In the genomic region with DNA sequence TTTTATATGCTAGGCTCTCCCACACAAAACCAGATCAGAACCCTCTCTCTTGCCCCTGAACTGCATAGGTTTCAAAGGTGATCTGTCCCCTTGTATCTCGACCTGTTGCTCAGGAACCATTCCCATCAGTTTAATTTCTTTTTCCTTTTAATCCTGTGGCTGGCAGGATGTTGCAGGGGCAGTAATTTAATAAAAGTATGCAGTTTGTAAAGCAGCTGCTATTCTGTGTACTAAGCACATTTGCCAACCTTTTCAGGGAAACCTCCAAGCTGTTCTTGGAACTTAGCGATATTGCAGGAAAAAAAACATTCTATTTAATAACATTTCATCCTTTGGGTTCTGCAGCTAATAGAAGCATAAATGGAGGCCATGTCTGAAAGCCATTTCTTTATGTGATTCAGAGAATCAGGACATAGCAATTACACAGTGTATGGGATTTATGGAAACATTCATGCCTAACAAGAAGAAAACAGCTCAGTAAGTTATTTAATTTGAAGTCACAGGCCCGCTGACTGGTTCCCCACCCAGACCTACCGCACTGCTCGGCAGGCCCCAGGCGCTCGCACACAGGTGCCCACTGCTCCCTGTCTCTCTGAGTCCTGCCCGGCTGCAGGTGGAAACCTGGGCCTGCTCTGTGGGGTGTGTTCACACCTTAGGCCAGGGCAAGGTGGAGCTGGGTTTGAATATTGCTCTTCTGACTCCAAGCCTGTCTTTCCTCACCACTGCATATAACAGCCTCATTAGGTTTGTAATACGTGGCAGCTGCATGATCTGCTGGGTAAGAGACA, we compare ENCODE assay signal across 2 cellular contexts.
TF ChIP-seq lines count a peak whose summit lies in the region.

No MANE protein-coding gene starts in this region.

TF ChIP-seq in K562, 482 proteins besides CTCF, POLR2A, EP300 and RAD21:
- TF ChIP-seq, protein P1, sequence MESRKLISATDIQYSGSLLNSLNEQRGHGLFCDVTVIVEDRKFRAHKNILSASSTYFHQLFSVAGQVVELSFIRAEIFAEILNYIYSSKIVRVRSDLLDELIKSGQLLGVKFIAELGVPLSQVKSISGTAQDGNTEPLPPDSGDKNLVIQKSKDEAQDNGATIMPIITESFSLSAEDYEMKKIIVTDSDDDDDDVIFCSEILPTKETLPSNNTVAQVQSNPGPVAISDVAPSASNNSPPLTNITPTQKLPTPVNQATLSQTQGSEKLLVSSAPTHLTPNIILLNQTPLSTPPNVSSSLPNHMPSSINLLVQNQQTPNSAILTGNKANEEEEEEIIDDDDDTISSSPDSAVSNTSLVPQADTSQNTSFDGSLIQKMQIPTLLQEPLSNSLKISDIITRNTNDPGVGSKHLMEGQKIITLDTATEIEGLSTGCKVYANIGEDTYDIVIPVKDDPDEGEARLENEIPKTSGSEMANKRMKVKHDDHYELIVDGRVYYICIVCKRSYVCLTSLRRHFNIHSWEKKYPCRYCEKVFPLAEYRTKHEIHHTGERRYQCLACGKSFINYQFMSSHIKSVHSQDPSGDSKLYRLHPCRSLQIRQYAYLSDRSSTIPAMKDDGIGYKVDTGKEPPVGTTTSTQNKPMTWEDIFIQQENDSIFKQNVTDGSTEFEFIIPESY (CRISPR knock-in tag; IDR thresholded peaks at IDR 0.05): no peak
- TF ChIP-seq, protein P2, sequence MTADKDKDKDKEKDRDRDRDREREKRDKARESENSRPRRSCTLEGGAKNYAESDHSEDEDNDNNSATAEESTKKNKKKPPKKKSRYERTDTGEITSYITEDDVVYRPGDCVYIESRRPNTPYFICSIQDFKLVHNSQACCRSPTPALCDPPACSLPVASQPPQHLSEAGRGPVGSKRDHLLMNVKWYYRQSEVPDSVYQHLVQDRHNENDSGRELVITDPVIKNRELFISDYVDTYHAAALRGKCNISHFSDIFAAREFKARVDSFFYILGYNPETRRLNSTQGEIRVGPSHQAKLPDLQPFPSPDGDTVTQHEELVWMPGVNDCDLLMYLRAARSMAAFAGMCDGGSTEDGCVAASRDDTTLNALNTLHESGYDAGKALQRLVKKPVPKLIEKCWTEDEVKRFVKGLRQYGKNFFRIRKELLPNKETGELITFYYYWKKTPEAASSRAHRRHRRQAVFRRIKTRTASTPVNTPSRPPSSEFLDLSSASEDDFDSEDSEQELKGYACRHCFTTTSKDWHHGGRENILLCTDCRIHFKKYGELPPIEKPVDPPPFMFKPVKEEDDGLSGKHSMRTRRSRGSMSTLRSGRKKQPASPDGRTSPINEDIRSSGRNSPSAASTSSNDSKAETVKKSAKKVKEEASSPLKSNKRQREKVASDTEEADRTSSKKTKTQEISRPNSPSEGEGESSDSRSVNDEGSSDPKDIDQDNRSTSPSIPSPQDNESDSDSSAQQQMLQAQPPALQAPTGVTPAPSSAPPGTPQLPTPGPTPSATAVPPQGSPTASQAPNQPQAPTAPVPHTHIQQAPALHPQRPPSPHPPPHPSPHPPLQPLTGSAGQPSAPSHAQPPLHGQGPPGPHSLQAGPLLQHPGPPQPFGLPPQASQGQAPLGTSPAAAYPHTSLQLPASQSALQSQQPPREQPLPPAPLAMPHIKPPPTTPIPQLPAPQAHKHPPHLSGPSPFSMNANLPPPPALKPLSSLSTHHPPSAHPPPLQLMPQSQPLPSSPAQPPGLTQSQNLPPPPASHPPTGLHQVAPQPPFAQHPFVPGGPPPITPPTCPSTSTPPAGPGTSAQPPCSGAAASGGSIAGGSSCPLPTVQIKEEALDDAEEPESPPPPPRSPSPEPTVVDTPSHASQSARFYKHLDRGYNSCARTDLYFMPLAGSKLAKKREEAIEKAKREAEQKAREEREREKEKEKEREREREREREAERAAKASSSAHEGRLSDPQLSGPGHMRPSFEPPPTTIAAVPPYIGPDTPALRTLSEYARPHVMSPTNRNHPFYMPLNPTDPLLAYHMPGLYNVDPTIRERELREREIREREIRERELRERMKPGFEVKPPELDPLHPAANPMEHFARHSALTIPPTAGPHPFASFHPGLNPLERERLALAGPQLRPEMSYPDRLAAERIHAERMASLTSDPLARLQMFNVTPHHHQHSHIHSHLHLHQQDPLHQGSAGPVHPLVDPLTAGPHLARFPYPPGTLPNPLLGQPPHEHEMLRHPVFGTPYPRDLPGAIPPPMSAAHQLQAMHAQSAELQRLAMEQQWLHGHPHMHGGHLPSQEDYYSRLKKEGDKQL (CRISPR knock-in tag; IDR thresholded peaks at IDR 0.05; ENCODE audit: borderline replicate concordance): no peak
- TF ChIP-seq, protein P3, sequence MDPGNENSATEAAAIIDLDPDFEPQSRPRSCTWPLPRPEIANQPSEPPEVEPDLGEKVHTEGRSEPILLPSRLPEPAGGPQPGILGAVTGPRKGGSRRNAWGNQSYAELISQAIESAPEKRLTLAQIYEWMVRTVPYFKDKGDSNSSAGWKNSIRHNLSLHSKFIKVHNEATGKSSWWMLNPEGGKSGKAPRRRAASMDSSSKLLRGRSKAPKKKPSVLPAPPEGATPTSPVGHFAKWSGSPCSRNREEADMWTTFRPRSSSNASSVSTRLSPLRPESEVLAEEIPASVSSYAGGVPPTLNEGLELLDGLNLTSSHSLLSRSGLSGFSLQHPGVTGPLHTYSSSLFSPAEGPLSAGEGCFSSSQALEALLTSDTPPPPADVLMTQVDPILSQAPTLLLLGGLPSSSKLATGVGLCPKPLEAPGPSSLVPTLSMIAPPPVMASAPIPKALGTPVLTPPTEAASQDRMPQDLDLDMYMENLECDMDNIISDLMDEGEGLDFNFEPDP (CRISPR knock-in tag; IDR thresholded peaks at IDR 0.05): no peak
- TF ChIP-seq KAT2B (IDR thresholded peaks at IDR 0.05; ENCODE audit: low read depth, low read length) (no peak), KLF16 (IDR thresholded peaks at IDR 0.05) (no peak), POLR2H (tag; IDR thresholded peaks at IDR 0.05; ENCODE audit: low read depth) (no peak)

TF ChIP-seq in neural cell, 6 proteins besides CTCF, POLR2A, EP300 and RAD21:
- TF ChIP-seq POLR2AphosphoS5 (IDR thresholded peaks at IDR 0.05) (no peak), EZH2 (IDR thresholded peaks at IDR 0.05; ENCODE audit: borderline replicate concordance, insufficient read depth, low read length, poor library complexity, severe bottlenecking) (no peak), MXI1 (conservative IDR thresholded peaks at IDR 0.05; ENCODE audit: poor library complexity, severe bottlenecking) (no peak), SMC3 (conservative IDR thresholded peaks at IDR 0.05; ENCODE audit: poor library complexity) (no peak), TAF1 (IDR thresholded peaks at IDR 0.05; ENCODE audit: low read depth) (no peak)
- TF ChIP-seq, protein P4, sequence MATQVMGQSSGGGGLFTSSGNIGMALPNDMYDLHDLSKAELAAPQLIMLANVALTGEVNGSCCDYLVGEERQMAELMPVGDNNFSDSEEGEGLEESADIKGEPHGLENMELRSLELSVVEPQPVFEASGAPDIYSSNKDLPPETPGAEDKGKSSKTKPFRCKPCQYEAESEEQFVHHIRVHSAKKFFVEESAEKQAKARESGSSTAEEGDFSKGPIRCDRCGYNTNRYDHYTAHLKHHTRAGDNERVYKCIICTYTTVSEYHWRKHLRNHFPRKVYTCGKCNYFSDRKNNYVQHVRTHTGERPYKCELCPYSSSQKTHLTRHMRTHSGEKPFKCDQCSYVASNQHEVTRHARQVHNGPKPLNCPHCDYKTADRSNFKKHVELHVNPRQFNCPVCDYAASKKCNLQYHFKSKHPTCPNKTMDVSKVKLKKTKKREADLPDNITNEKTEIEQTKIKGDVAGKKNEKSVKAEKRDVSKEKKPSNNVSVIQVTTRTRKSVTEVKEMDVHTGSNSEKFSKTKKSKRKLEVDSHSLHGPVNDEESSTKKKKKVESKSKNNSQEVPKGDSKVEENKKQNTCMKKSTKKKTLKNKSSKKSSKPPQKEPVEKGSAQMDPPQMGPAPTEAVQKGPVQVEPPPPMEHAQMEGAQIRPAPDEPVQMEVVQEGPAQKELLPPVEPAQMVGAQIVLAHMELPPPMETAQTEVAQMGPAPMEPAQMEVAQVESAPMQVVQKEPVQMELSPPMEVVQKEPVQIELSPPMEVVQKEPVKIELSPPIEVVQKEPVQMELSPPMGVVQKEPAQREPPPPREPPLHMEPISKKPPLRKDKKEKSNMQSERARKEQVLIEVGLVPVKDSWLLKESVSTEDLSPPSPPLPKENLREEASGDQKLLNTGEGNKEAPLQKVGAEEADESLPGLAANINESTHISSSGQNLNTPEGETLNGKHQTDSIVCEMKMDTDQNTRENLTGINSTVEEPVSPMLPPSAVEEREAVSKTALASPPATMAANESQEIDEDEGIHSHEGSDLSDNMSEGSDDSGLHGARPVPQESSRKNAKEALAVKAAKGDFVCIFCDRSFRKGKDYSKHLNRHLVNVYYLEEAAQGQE (IDR thresholded peaks at IDR 0.05; ENCODE audit: borderline replicate concordance): no peak
TF ChIP-seq in neural cell: peak in this region for 0.
